8 cellular contexts compared by ENCODE assay signal in the genomic region with DNA sequence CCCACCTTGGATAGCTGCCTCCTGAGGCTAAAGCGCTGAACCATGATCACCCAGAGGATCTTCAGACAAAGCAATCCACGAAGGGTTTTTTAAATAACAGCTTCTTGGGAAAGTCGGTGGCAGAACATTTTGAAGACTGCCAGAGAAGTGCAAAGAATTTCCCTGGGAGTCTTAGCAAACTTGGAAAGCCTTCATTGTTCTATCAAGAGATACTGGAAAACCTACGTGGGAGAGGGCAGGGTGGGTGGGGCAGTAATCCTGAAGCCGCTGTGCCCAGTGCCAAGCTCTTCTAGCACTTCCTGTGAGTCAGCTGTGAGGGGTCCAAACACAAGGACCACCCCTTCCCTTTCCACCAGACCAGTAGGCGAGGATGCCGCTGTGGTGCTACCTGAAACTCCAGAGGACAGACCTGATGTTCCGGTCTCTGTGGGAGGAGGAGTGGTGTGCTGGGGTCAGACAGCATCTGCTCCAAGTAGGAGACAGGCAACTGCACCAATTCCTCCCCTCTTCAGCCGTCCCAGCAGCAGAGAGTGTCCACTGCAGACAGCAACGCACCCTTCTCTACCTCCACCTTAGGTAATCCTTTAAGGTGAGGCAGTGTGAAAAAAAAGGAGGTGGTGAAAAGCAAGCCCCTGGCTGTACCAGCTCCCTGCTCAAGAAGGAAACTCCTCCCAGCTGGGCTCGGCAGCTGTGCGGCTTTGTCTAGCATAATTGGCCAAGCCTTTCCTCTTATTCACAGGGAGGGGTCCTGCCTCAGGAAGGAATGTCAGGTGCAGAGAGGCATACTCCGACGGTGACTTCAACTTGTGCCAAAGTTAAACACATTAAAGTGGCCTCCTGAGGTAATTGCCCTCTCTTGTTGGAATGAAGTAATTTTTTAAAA.
DNase-seq lines count a peak whose midpoint lies in the region; ATAC-seq and TF ChIP-seq lines count a peak whose summit lies in the region.

No MANE protein-coding gene starts in this region.

- CTCF ChIA-PET in HCT116 (lab: Charles Lee), result interaction anchor here (0.6 kb wide), 1 partner anchor 339 kb away, joined by 3 read pairs; no protein-coding TSS in a partner anchor

- no peak overlapping the region for H3K27ac ChIP-seq in BLaER1
- peak overlapping the region; percentile 61 for H3K27ac ChIP-seq in HCT116 (ENCODE audit: low read depth, low read length)
- H3K27ac ChIP-seq in cingulate gyrus (ENCODE audit: low read depth, low read length), result peak overlapping the region; percentile 20
- no peak overlapping the region for H3K27ac ChIP-seq in right lobe of liver
- peak overlapping the region; percentile 17 to 51 (median 41) for H3K27ac ChIP-seq in transverse colon

- TF ChIP-seq EP300 in transverse colon (IDR thresholded peaks at IDR 0.05; ENCODE audit: low read depth), result no peak

- no peak overlapping the region for H2AFZ ChIP-seq in HCT116 (ENCODE audit: low read depth, low read length, poor library complexity, severe bottlenecking)

- no peak for TF ChIP-seq RAD21 in HCT116 (IDR thresholded peaks at IDR 0.05; ENCODE audit: low read depth)

- RAD21 ChIA-PET in HCT116 (lab: Charles Lee; ENCODE audit: low non-redundant PET in 1 of 2, low total read pairs in 2 of 2, uncharacterized antibody in 2 of 2, unreplicated experiment in 2 of 2), result interaction anchor here in 1 of 2 experiments (1.5 kb wide), 1 partner anchor 143 kb away, joined by 3 read pairs; no protein-coding TSS in a partner anchor

- no peak for TF ChIP-seq POLR2A in HCT116 (IDR thresholded peaks at IDR 0.05; ENCODE audit: borderline replicate concordance, extremely low read depth, insufficient read depth, insufficient read length)
- TF ChIP-seq POLR2A in right lobe of liver (IDR thresholded peaks at IDR 0.05), result no peak
- TF ChIP-seq POLR2A in transverse colon (IDR thresholded peaks at IDR 0.05), result no peak

- H3K79me2 ChIP-seq in HCT116 (ENCODE audit: insufficient read depth, low read length), result peaks cover 19% of the 10 kb centered on the region

- H3K9ac ChIP-seq in BLaER1, result 0 out of 2 replicates have a peak overlapping the region, but pooled peaks have one; percentile 29
- peak overlapping the region; percentile 64 for H3K9ac ChIP-seq in HCT116 (ENCODE audit: low read length)

- DNase-seq in HCT116 (ENCODE audit: low read depth, low spot score) (peak; percentile 88), NCI-H510A treated with DMSO at 0.1 percent for 48 hours (lab: John Stamatoyannopoulos, UW) (peak; percentile 78), right lobe of liver (no peak), transverse colon (peak; percentile 61), OCI-M1 (lab: John Stamatoyannopoulos, UW) (no peak)

- H3K36me3 ChIP-seq in BLaER1 (no peaks in the 10 kb centered on the region), HCT116 (ENCODE audit: control insufficient read depth in 1 of 2, insufficient read depth in 2 of 2, low read length in 2 of 2) (no peaks in the 10 kb centered on the region), right lobe of liver (no peaks in the 10 kb centered on the region), transverse colon (no peaks in the 10 kb centered on the region)

- TF ChIP-seq CTCF in HCT116 (IDR thresholded peaks at IDR 0.05 in 2 of 3, conservative IDR thresholded peaks at IDR 0.05 in 1 of 3; ENCODE audit: borderline replicate concordance in 1 of 3, insufficient read depth in 1 of 3, low read depth in 2 of 3, low read length in 2 of 3) (no peak), right lobe of liver (IDR thresholded peaks at IDR 0.05) (no peak), transverse colon (IDR thresholded peaks at IDR 0.05) (no peak)

- H4K20me1 ChIP-seq in BLaER1, result peaks cover 38% of the 10 kb centered on the region
- no peaks in the 10 kb centered on the region for H4K20me1 ChIP-seq in HCT116 (ENCODE audit: insufficient read depth)

- H3K4me1 ChIP-seq in BLaER1 (peaks cover 23% of the 10 kb centered on the region), HCT116 (ENCODE audit: control insufficient read depth in 1 of 2, insufficient read depth in 2 of 2, low read length in 2 of 2) (peaks cover 45 to 59% of the 10 kb centered on the region in 2 experiments), right lobe of liver (peaks cover 0 to 7% (median 0%) of the 10 kb centered on the region in 4 donors), transverse colon (peaks cover 9 to 23% (median 18%) of the 10 kb centered on the region in 4 donors)

- WGBS in right lobe of liver (ENCODE audit: insufficient coverage, low coverage, low lambda C conversion rate, missing lambda C conversion rate), result 44% methylated on average over 7 of the region's 14 CpGs
- WGBS in transverse colon (ENCODE audit: low coverage in 1 of 2), 2 donors, result 20 to 30% methylated on average over 5 to 14 of the region's 14 CpGs

- no peaks in the 10 kb centered on the region for H3K9me3 ChIP-seq in BLaER1
- no peaks in the 10 kb centered on the region for H3K9me3 ChIP-seq in HCT116 (ENCODE audit: control insufficient read depth in 1 of 2, insufficient read depth in 1 of 2, low read depth in 1 of 2, low read length in 2 of 2)
- H3K9me3 ChIP-seq in right lobe of liver, result no peaks in the 10 kb centered on the region
- H3K9me3 ChIP-seq in transverse colon, result no peaks in the 10 kb centered on the region

- no peak overlapping the region for H3K4me3 ChIP-seq in BLaER1
- H3K4me3 ChIP-seq in HCT116 (replicated peaks in 1 of 2; ENCODE audit: low read depth in 1 of 2, low read length in 2 of 2), result peak overlapping the region; percentile 44 to 60
- H3K4me3 ChIP-seq in right lobe of liver, result no peak overlapping the region
- no peak overlapping the region for H3K4me3 ChIP-seq in transverse colon

- peak overlapping the region; percentile 74 for H3K4me2 ChIP-seq in BLaER1
- peak overlapping the region; percentile 86 for H3K4me2 ChIP-seq in HCT116 (ENCODE audit: low read length)

- POLR2A ChIA-PET in HCT116 (lab: Charles Lee), result interaction anchor here (1.4 kb wide), 1 partner anchor 16 kb away, joined by 4 read pairs; no protein-coding TSS in a partner anchor

- no peaks in the 10 kb centered on the region for H3K9me2 ChIP-seq in HCT116 (ENCODE audit: insufficient read depth)

- intact Hi-C loops in HCT116 (cut with micrococcal nuclease), result loop anchor here (2.0 kb wide), 1 partner anchor 132 kb away; no protein-coding TSS in a partner anchor
- intact Hi-C loops in right lobe of liver (cut with DNase I), result no loop called here
- intact Hi-C loops in transverse colon (cut with DNase I; ENCODE audit: low total_unique reads), result no loop called here

- BruUV-seq in HCT116 (replicated peaks; lab: Mats Ljungman, UMichigan), result no TSS peak

- ATAC-seq in HCT116, result peak; percentile 87
- peak; percentile 24 to 50 (median 40) for ATAC-seq in right lobe of liver
- no peak for ATAC-seq in GM21737 (IDR thresholded peaks at IDR 0.05; ENCODE audit: unreplicated experiment)

- in situ Hi-C loops in transverse colon (cut with MboI; ENCODE audit: low pct_ligation_motif_present in 1 of 4, low pct_unique_long_range_greater_than_20kb in 1 of 4, low sequenced_read_pairs in 3 of 4), result no loop called here

- H3K27me3 ChIP-seq in BLaER1 (no peaks in the 10 kb centered on the region), HCT116 (ENCODE audit: insufficient read depth, low read length) (no peaks in the 10 kb centered on the region), right lobe of liver (no peaks in the 10 kb centered on the region), transverse colon (no peaks in the 10 kb centered on the region)

TF ChIP-seq in HCT116, 20 proteins besides CTCF, POLR2A, EP300 and RAD21:
- peak; percentile 49; the same call in 1 of the 2 replicates for TF ChIP-seq SRF (IDR thresholded peaks at IDR 0.05; ENCODE audit: low read depth)
- peak; percentile 56 for TF ChIP-seq YY1 (IDR thresholded peaks at IDR 0.05; ENCODE audit: extremely low read depth, insufficient replicate concordance, low read depth, low read length)
- TF ChIP-seq ZNF274 (IDR thresholded peaks at IDR 0.05; ENCODE audit: low read depth, low read length), result no peak
- peak; percentile 87 for TF ChIP-seq SIN3A (IDR thresholded peaks at IDR 0.05; ENCODE audit: low read depth)
- TF ChIP-seq SP1 (IDR thresholded peaks at IDR 0.05; ENCODE audit: low read depth), result peak; percentile 84
- no peak for TF ChIP-seq ZFX (IDR thresholded peaks at IDR 0.05)
- TF ChIP-seq CBX3 (IDR thresholded peaks at IDR 0.05; ENCODE audit: low read depth), result 0 out of 2 replicates have a peak, but pooled peaks have one; percentile 64
- TF ChIP-seq EZH2phosphoT487 (IDR thresholded peaks at IDR 0.05; ENCODE audit: borderline replicate concordance), result no peak
- peak; percentile 77 for TF ChIP-seq JUND (IDR thresholded peaks at IDR 0.05)
- 0 out of 2 replicates have a peak, but pooled peaks have one; percentile 36 for TF ChIP-seq CEBPB (IDR thresholded peaks at IDR 0.05; ENCODE audit: low read depth)
- TF ChIP-seq, protein P1, sequence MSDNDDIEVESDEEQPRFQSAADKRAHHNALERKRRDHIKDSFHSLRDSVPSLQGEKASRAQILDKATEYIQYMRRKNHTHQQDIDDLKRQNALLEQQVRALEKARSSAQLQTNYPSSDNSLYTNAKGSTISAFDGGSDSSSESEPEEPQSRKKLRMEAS (IDR thresholded peaks at IDR 0.05), result peak; percentile 56
- peak; percentile 58 for TF ChIP-seq FOSL1 (IDR thresholded peaks at IDR 0.05; ENCODE audit: low read depth)

Comparison
In these comparisons a context has a peak if more than half of its experiments do, and no peak if none do; other contexts are left out.
1. H3K27ac ChIP-seq: peak in HCT116 (single experiment), cingulate gyrus (single experiment) and transverse colon (4 of 4); none in BLaER1 (single experiment) and right lobe of liver (0 of 3).
2. H3K4me3 ChIP-seq: peak in HCT116 (2 of 2); none in BLaER1 (single experiment), right lobe of liver (0 of 3) and transverse colon (0 of 4).
3. DNase-seq: peak in HCT116 (single experiment), NCI-H510A treated with DMSO at 0.1 percent for 48 hours (single experiment) and transverse colon (single experiment); none in right lobe of liver (0 of 3) and OCI-M1 (single experiment).